In the genomic region with DNA sequence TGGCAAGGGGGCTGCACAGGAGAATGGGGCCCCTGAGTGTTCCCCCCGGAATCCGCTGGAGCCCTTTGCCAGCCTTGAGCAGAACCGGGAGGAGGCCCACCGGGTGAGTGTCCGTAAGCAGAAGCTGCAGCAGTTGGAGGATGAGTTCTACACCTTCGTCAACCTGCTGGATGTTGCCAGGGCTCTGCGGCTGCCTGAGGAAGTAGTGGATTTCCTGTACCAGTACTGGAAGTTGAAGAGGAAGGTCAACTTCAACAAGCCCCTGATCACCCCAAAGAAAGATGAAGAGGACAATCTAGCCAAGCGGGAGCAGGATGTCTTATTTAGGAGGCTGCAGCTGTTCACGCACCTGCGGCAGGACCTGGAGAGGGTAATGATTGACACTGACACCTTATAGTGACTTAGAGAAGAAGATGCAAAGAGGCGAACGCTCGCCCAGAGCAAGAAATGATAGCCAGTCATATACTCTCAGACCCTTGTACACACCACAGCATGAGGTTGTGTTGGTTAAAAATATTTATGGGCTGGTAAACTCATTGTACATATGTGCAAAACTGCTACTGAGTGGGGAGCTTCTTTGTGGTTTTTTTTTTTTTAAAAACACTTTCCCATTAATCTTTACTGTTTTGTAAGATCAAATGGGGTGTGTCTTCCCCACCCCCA, we compare ENCODE assay signal across 10 cellular contexts. TPM values are rescaled to one million over a fixed set of nuclear protein-coding genes. Genes with fewer than 3 reads are reported as not detected.
A peak's percentile ranks its signal among the peaks of the same experiment; 100 is the strongest.
DNase-seq lines count a peak whose midpoint lies in the region; ATAC-seq and TF ChIP-seq lines count a peak whose summit lies in the region.
"Had no signal": no experiment of that assay in that cellular context is flagged by ENCODE, and none has a peak within 500 bp of the region (broad histone marks: within the 10 kb centered on the region; RNA-seq: fewer than 3 reads in every experiment).

No MANE protein-coding gene starts in this region.

- ATAC-seq in GM19395 (IDR thresholded peaks at IDR 0.05; ENCODE audit: unreplicated experiment) (peak; percentile 33), HG03045 (IDR thresholded peaks at IDR 0.05; ENCODE audit: unreplicated experiment) (peak; percentile 9), right lobe of liver (no peak)

- H3K27me3 ChIP-seq in CD4-positive, alpha-beta memory T cell (ENCODE audit: insufficient read depth, low read length), result no peaks in the 10 kb centered on the region
- no peaks in the 10 kb centered on the region for H3K27me3 ChIP-seq in right lobe of liver
- H3K27me3 ChIP-seq: tibial artery had no signal

- peaks cover 67 to 84% of the 10 kb centered on the region in 2 donors for H3K36me3 Mint-ChIP-seq in CD4-positive, alpha-beta memory T cell
- peaks cover 6% of the 10 kb centered on the region for H3K36me3 Mint-ChIP-seq in activated naive CD8-positive, alpha-beta T cell

- peak overlapping the region; percentile 87 to 96 (median 93) for H3K27ac Mint-ChIP-seq in CD4-positive, alpha-beta memory T cell
- H3K27ac Mint-ChIP-seq in activated naive CD8-positive, alpha-beta T cell, result peak overlapping the region; percentile 88

- WGBS in right lobe of liver (ENCODE audit: insufficient coverage, low coverage, low lambda C conversion rate, missing lambda C conversion rate), result 79% methylated on average over 5 of the region's 13 CpGs

- CTCF ChIA-PET in CD4-positive, alpha-beta memory T cell (lab: Charles Lee; ENCODE audit: partially characterized antibody), result interaction anchor here (0.6 to 5.9 kb wide), 21 partner anchors 8 to 670 kb away, joined by 3 to 52 read pairs (median 5); a partner anchor contains a TSS

- DNase-seq in CD4-positive, alpha-beta memory T cell, result peak in 3 of 5 donors; percentile 6 to 16 (median 13)
- DNase-seq in DMS79 (lab: John Stamatoyannopoulos, UW) (no peak), right lobe of liver (no peak), NCI-H1092 treated with DMSO at 0.1 percent for 48 hours (lab: John Stamatoyannopoulos, UW) (no peak), HuH-7 (ENCODE audit: low spot score) (no peak)
- DNase-seq: tibial artery had no signal

- no peak for TF ChIP-seq POLR2A in right lobe of liver (IDR thresholded peaks at IDR 0.05)

- peak overlapping the region; percentile 11 to 75 (median 62) for H3K4me3 Mint-ChIP-seq in CD4-positive, alpha-beta memory T cell
- peak overlapping the region; percentile 54 for H3K4me3 Mint-ChIP-seq in activated naive CD8-positive, alpha-beta T cell

- intact Hi-C loops in CD4-positive, alpha-beta memory T cell (cut with micrococcal nuclease), result loop anchor here (5.0 kb wide), 1 partner anchor 230 kb away; a partner anchor contains a TSS
- intact Hi-C loops in right lobe of liver (cut with DNase I), result no loop called here

- peaks cover 36 to 49% (median 42%) of the 10 kb centered on the region in 4 donors for H3K4me1 Mint-ChIP-seq in CD4-positive, alpha-beta memory T cell
- H3K4me1 Mint-ChIP-seq in activated naive CD8-positive, alpha-beta T cell (ENCODE audit: low read depth), result peaks cover 42% of the 10 kb centered on the region

- peaks cover 29% of the 10 kb centered on the region for H3K4me1 ChIP-seq in CD4-positive, alpha-beta memory T cell (ENCODE audit: insufficient read depth, low read length)
- no peaks in the 10 kb centered on the region for H3K4me1 ChIP-seq in right lobe of liver

- no peak for TF ChIP-seq CTCF in right lobe of liver (IDR thresholded peaks at IDR 0.05)

- peak overlapping the region; percentile 50 for H3K27ac ChIP-seq in CD4-positive, alpha-beta memory T cell (ENCODE audit: low read depth, low read length)
- H3K27ac ChIP-seq in right lobe of liver, result no peak overlapping the region

- no peaks in the 10 kb centered on the region for H3K27me3 Mint-ChIP-seq in CD4-positive, alpha-beta memory T cell
- no peaks in the 10 kb centered on the region for H3K27me3 Mint-ChIP-seq in activated naive CD8-positive, alpha-beta T cell

- H3K9me3 ChIP-seq in CD4-positive, alpha-beta memory T cell (ENCODE audit: control insufficient read depth in 1 of 2, low read length in 2 of 2), result no peaks in the 10 kb centered on the region
- H3K9me3 ChIP-seq in right lobe of liver, result no peaks in the 10 kb centered on the region
- H3K9me3 ChIP-seq: tibial artery had no signal

- H3K9me3 Mint-ChIP-seq in CD4-positive, alpha-beta memory T cell, result peaks cover 0 to 2% (median 0%) of the 10 kb centered on the region in 8 donors
- H3K9me3 Mint-ChIP-seq in activated naive CD8-positive, alpha-beta T cell (ENCODE audit: low read depth), result no peaks in the 10 kb centered on the region

- no peak overlapping the region for H3K4me3 ChIP-seq in CD4-positive, alpha-beta memory T cell (ENCODE audit: low read length in 2 of 2)
- H3K4me3 ChIP-seq in right lobe of liver, result no peak overlapping the region
- H3K4me3 ChIP-seq: skin epidermis, tibial artery had no signal

- H3K36me3 ChIP-seq in CD4-positive, alpha-beta memory T cell (ENCODE audit: insufficient read depth, low read length), result peaks cover 14% of the 10 kb centered on the region
- H3K36me3 ChIP-seq in right lobe of liver, result peaks cover 0 to 48% (median 15%) of the 10 kb centered on the region in 4 donors

- POLR2A ChIA-PET in CD4-positive, alpha-beta memory T cell (lab: Charles Lee; ENCODE audit: partially characterized antibody), result interaction anchor here (0.8 to 1.7 kb wide), 4 partner anchors 49 to 287 kb away, joined by 3 to 5 read pairs (median 4); no protein-coding TSS in a partner anchor

RNA-seq across cellular contexts. Expression of a gene that starts 52.5 kb away (rescaled TPM):
- total RNA-seq in CD4-positive, alpha-beta memory T cell, result 10 to 100 TPM; 65.6 to 67.3 TPM
- 10 to 100 TPM; 44.9 to 54.2 TPM for polyA plus RNA-seq in CD4-positive, alpha-beta memory T cell
- 10 to 100 TPM in 3 of 6 experiments, 1 to 10 TPM in 3; 8.2 to 16.9 (median 9.9) TPM for total RNA-seq in right lobe of liver

Comparison
In these comparisons a context has a peak if more than half of its experiments do, and no peak if none do; other contexts are left out.
1. DNase-seq: peak in CD4-positive, alpha-beta memory T cell (3 of 5); none in DMS79 (single experiment), right lobe of liver (0 of 3), NCI-H1092 treated with DMSO at 0.1 percent for 48 hours (single experiment) and HuH-7 (single experiment).
2. ATAC-seq: peak in GM19395 (single experiment) and HG03045 (single experiment); none in right lobe of liver (0 of 4).